1 cellular context compared by ENCODE assay signal in the genomic region with DNA sequence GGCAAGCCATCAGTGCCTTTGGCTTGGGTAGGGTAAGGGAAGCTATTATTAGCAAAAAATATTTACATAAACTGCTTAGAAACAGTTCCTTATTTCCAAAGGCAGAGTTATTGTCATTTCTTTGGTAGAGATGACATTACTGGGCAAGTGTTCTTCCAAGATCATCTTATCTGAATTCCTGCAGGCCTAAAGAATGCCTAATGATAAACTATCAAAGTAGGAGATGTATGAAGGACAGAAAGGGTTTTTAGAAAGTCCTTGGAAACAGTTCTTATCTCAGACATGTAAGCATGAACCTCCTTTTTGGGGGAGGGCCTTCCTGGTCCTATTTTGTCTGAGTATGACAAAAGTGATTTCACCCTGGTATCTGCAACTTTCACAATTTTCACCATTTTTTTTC.
TF ChIP-seq lines count a peak whose summit lies in the region.

No MANE protein-coding gene starts in this region.

TF ChIP-seq in K562, 482 proteins besides CTCF, POLR2A, EP300 and RAD21 (continued from another document and continues in another):
- TF ChIP-seq ZHX1 (conservative IDR thresholded peaks at IDR 0.05; ENCODE audit: low read length) (no peak), ZNF12 (CRISPR knock-in tag; IDR thresholded peaks at IDR 0.05) (no peak), DIDO1 (tag; IDR thresholded peaks at IDR 0.05; ENCODE audit: low read depth) (no peak), RBM15 (IDR thresholded peaks at IDR 0.05; ENCODE audit: insufficient read depth, low read length) (no peak), MYC (IDR thresholded peaks at IDR 0.05; ENCODE audit: low read depth, low read length) (no peak; the same call in 1 of the 2 replicates), MYC (CRISPR knock-in tag; IDR thresholded peaks at IDR 0.05; ENCODE audit: borderline replicate concordance, low read depth) (no peak), SMAD1 (IDR thresholded peaks at IDR 0.05; ENCODE audit: low read depth, low read length, partially characterized antibody) (no peak), ZNF217 (CRISPR knock-in tag; IDR thresholded peaks at IDR 0.05) (no peak), ETS1 (conservative IDR thresholded peaks at IDR 0.05; ENCODE audit: control insufficient read depth, low read depth, low read length) (no peak), TAF9B (IDR thresholded peaks at IDR 0.05; ENCODE audit: partially characterized antibody) (no peak), MAZ (CRISPR knock-in tag; conservative IDR thresholded peaks at IDR 0.05 in 1 of 2, IDR thresholded peaks at IDR 0.05 in 1 of 2) (no peak), ZNF23 (CRISPR knock-in tag; IDR thresholded peaks at IDR 0.05) (no peak), ATF3 (IDR thresholded peaks at IDR 0.05) (no peak; the same call in 1 of the 2 replicates), ATF3 (CRISPR knock-in tag; conservative IDR thresholded peaks at IDR 0.05) (no peak), PHB2 (IDR thresholded peaks at IDR 0.05; ENCODE audit: low read depth) (0 out of 2 replicates have a peak, but pooled peaks have one; percentile 33), SMAD4 (CRISPR knock-in tag; conservative IDR thresholded peaks at IDR 0.05) (peak; percentile 76), KDM4B (IDR thresholded peaks at IDR 0.05; ENCODE audit: borderline replicate concordance in 2 of 2, low read depth in 1 of 2) (no peak), TBL1XR1 (IDR thresholded peaks at IDR 0.05; ENCODE audit: low read length in 2 of 2) (peak in 1 of 2 experiments; percentile 77; a peak in 3 of 4 replicates), POU5F1 (IDR thresholded peaks at IDR 0.05; ENCODE audit: borderline replicate concordance, low read depth, low read length, partially characterized antibody) (no peak), NCOR1 (IDR thresholded peaks at IDR 0.05) (peak; percentile 94), ZNF224 (CRISPR knock-in tag; IDR thresholded peaks at IDR 0.05) (no peak), ASH1L (IDR thresholded peaks at IDR 0.05; ENCODE audit: borderline replicate concordance, low read depth, partially characterized antibody) (no peak), KLF16 (IDR thresholded peaks at IDR 0.05) (peak; percentile 79), SMAD3 (CRISPR knock-in tag; conservative IDR thresholded peaks at IDR 0.05) (peak; percentile 70; the same call in 1 of the 2 replicates), CXXC5 (CRISPR knock-in tag; IDR thresholded peaks at IDR 0.05) (no peak; the same call in 1 of the 2 replicates), BRD9 (IDR thresholded peaks at IDR 0.05; ENCODE audit: low read depth, partially characterized antibody) (no peak), ZNF146 (CRISPR knock-in tag; IDR thresholded peaks at IDR 0.05; ENCODE audit: unreplicated experiment) (no peak), NFRKB (IDR thresholded peaks at IDR 0.05; ENCODE audit: low read depth) (no peak), PRPF4 (IDR thresholded peaks at IDR 0.05; ENCODE audit: insufficient read depth, low read depth, low read length, poor library complexity, severe bottlenecking) (no peak), CTBP1 (IDR thresholded peaks at IDR 0.05; ENCODE audit: borderline replicate concordance) (peak; percentile 85), IRF1 (CRISPR knock-in tag; IDR thresholded peaks at IDR 0.05; ENCODE audit: borderline replicate concordance) (no peak), STAT5A (IDR thresholded peaks at IDR 0.05; ENCODE audit: borderline replicate concordance, low read length) (peak; percentile 62; the same call in 1 of the 2 replicates), MCM2 (IDR thresholded peaks at IDR 0.05; ENCODE audit: low read depth) (no peak), MEIS2 (IDR thresholded peaks at IDR 0.05; ENCODE audit: partially characterized antibody) (peak; percentile 83), FOS (IDR thresholded peaks at IDR 0.05; ENCODE audit: extremely low read depth, insufficient read length) (no peak), CREB3L1 (IDR thresholded peaks at IDR 0.05; ENCODE audit: borderline replicate concordance, low read depth) (no peak), NFXL1 (CRISPR knock-in tag; IDR thresholded peaks at IDR 0.05) (no peak), BDP1 (IDR thresholded peaks at IDR 0.05; ENCODE audit: insufficient read depth, insufficient read length) (no peak), MNT (conservative IDR thresholded peaks at IDR 0.05) (peak; percentile 15 to 42; a peak in 2 of 4 replicates)
- TF ChIP-seq, protein P1, sequence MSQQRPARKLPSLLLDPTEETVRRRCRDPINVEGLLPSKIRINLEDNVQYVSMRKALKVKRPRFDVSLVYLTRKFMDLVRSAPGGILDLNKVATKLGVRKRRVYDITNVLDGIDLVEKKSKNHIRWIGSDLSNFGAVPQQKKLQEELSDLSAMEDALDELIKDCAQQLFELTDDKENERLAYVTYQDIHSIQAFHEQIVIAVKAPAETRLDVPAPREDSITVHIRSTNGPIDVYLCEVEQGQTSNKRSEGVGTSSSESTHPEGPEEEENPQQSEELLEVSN (IDR thresholded peaks at IDR 0.05; ENCODE audit: borderline replicate concordance in 1 of 2, extremely low read depth in 1 of 2, insufficient read depth in 1 of 2, insufficient read length in 1 of 2, low read depth in 1 of 2, low read length in 1 of 2, poor library complexity in 1 of 2, severe bottlenecking in 1 of 2): no peak
- TF ChIP-seq, protein P2, sequence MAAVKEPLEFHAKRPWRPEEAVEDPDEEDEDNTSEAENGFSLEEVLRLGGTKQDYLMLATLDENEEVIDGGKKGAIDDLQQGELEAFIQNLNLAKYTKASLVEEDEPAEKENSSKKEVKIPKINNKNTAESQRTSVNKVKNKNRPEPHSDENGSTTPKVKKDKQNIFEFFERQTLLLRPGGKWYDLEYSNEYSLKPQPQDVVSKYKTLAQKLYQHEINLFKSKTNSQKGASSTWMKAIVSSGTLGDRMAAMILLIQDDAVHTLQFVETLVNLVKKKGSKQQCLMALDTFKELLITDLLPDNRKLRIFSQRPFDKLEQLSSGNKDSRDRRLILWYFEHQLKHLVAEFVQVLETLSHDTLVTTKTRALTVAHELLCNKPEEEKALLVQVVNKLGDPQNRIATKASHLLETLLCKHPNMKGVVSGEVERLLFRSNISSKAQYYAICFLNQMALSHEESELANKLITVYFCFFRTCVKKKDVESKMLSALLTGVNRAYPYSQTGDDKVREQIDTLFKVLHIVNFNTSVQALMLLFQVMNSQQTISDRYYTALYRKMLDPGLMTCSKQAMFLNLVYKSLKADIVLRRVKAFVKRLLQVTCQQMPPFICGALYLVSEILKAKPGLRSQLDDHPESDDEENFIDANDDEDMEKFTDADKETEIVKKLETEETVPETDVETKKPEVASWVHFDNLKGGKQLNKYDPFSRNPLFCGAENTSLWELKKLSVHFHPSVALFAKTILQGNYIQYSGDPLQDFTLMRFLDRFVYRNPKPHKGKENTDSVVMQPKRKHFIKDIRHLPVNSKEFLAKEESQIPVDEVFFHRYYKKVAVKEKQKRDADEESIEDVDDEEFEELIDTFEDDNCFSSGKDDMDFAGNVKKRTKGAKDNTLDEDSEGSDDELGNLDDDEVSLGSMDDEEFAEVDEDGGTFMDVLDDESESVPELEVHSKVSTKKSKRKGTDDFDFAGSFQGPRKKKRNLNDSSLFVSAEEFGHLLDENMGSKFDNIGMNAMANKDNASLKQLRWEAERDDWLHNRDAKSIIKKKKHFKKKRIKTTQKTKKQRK (IDR thresholded peaks at IDR 0.05; ENCODE audit: borderline replicate concordance, low read depth, low read length): no peak
- TF ChIP-seq, protein P3, sequence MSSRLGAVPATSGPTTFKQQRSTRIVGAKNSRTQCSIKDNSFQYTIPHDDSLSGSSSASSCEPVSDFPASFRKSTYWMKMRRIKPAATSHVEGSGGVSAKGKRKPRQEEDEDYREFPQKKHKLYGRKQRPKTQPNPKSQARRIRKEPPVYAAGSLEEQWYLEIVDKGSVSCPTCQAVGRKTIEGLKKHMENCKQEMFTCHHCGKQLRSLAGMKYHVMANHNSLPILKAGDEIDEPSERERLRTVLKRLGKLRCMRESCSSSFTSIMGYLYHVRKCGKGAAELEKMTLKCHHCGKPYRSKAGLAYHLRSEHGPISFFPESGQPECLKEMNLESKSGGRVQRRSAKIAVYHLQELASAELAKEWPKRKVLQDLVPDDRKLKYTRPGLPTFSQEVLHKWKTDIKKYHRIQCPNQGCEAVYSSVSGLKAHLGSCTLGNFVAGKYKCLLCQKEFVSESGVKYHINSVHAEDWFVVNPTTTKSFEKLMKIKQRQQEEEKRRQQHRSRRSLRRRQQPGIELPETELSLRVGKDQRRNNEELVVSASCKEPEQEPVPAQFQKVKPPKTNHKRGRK (tag; IDR thresholded peaks at IDR 0.05): no peak
